Comparison of ENCODE assay signal across 1 cellular context in genomic region chr9:18438951-18439350, GRCh38.
TF ChIP-seq lines count a peak whose summit lies in the region.

No MANE protein-coding gene starts in this region.

TF ChIP-seq in SK-N-SH, 30 proteins besides CTCF, POLR2A, EP300 and RAD21 (continued from another document):
- TF ChIP-seq NRF1 (IDR thresholded peaks at IDR 0.05; ENCODE audit: low read depth, low read length) (no peak), TAF1 (IDR thresholded peaks at IDR 0.05; ENCODE audit: borderline replicate concordance, low read depth, low read length) (no peak), USF1 (IDR thresholded peaks at IDR 0.05; ENCODE audit: borderline replicate concordance, low read depth) (no peak), JUND (IDR thresholded peaks at IDR 0.05) (no peak), NFIC (IDR thresholded peaks at IDR 0.05; ENCODE audit: borderline replicate concordance) (no peak), MAX (IDR thresholded peaks at IDR 0.05; ENCODE audit: low read depth) (no peak), PBX3 (IDR thresholded peaks at IDR 0.05) (no peak), RCOR1 (IDR thresholded peaks at IDR 0.05; ENCODE audit: low read length) (no peak), ZBTB33 (IDR thresholded peaks at IDR 0.05; ENCODE audit: borderline replicate concordance, low read depth) (no peak), SIN3A (IDR thresholded peaks at IDR 0.05; ENCODE audit: borderline replicate concordance, low read depth, low read length) (no peak), FOXJ3 (CRISPR knock-in tag; IDR thresholded peaks at IDR 0.05) (no peak), MEF2A (IDR thresholded peaks at IDR 0.05; ENCODE audit: borderline replicate concordance, low read depth) (no peak), REST (IDR thresholded peaks at IDR 0.05; ENCODE audit: low read depth, low read length) (no peak)
TF ChIP-seq in SK-N-SH: peak in this region for 0.
